In the genomic region with DNA sequence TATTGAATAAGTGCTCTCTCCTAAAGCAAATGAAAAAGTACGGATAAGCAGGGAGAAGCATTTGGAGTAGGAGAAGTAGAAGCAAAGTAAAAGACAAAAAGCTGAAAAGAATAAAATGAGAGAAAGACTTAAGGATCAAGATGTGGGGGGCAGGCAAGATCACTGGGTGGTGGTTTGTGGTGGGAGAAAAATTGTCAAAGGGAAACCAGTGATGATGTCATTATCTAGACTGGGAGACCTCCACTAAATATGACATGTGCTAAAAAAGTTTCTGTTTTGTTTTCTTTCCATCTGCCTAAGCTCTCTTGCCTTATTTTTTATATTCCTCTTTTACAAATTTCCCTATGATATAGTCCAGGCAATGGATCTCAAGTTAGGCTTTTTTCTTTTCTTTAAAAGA, we compare ENCODE assay signal across 19 cellular contexts. TPM values are rescaled to one million over a fixed set of nuclear protein-coding genes. Genes with fewer than 3 reads are reported as not detected.
DNase-seq lines count a peak whose midpoint lies in the region; ATAC-seq, FAIRE-seq and TF ChIP-seq lines count a peak whose summit lies in the region.
"Had no signal": no experiment of that assay in that cellular context is flagged by ENCODE, and none has a peak within 500 bp of the region (broad histone marks: within the 10 kb centered on the region; RNA-seq: fewer than 3 reads in every experiment).

No MANE protein-coding gene starts in this region.

- H3K9me3 Mint-ChIP-seq in activated T-helper 2 cell treated with anti-CD3 and anti-CD28 coated beads, Interferon-gamma antibody, Interleukin-2, Interleukin-4, amounts not matched to agents 10 μg/mL and 5 μg/mL and 100 μg/mL, durations not matched to agents 14 hours and 24 hours and 36 hours, result no peaks in the 10 kb centered on the region
- H3K9me3 Mint-ChIP-seq: nephron progenitor cell had no signal

- in situ Hi-C loops in HepG2 (cut with HindIII; ENCODE audit: extremely low pct_ligation_motif_present, low pct_unique_long_range_greater_than_20kb), result no loop called here

- H3K4me1 Mint-ChIP-seq in activated T-helper 2 cell treated with anti-CD3 and anti-CD28 coated beads, Interferon-gamma antibody, Interleukin-2, Interleukin-4, amounts not matched to agents 10 μg/mL and 5 μg/mL and 100 μg/mL, durations not matched to agents 14 hours and 24 hours and 36 hours (ENCODE audit: low read depth), result peaks cover 32% of the 10 kb centered on the region
- H3K4me1 Mint-ChIP-seq: nephron progenitor cell had no signal

- H3K27ac Mint-ChIP-seq in activated T-helper 2 cell treated with anti-CD3 and anti-CD28 coated beads, Interferon-gamma antibody, Interleukin-2, Interleukin-4, amounts not matched to agents 10 μg/mL and 5 μg/mL and 100 μg/mL, durations not matched to agents 14 hours and 24 hours and 36 hours, result peak overlapping the region; percentile 40

- H3K27ac ChIP-seq in HepG2 (ENCODE audit: extremely low read length, insufficient read depth, low read length), result no peak overlapping the region
- no peak overlapping the region for H3K27ac ChIP-seq in right lobe of liver
- no peak overlapping the region for H3K27ac ChIP-seq in spleen
- no peak overlapping the region for H3K27ac ChIP-seq in body of pancreas
- H3K27ac ChIP-seq: skin epidermis, testis had no signal

- H3K27me3 ChIP-seq in HepG2 (ENCODE audit: control insufficient read depth in 1 of 2, insufficient read depth in 2 of 2, low read length in 2 of 2), result no peaks in the 10 kb centered on the region
- no peaks in the 10 kb centered on the region for H3K27me3 ChIP-seq in right lobe of liver
- H3K27me3 ChIP-seq in spleen (replicated peaks in 1 of 7), result no peaks in the 10 kb centered on the region
- H3K27me3 ChIP-seq in body of pancreas, result no peaks in the 10 kb centered on the region
- H3K27me3 ChIP-seq: testis had no signal

- no peaks in the 10 kb centered on the region for H3K27me3 Mint-ChIP-seq in activated T-helper 2 cell treated with anti-CD3 and anti-CD28 coated beads, Interferon-gamma antibody, Interleukin-2, Interleukin-4, amounts not matched to agents 10 μg/mL and 5 μg/mL and 100 μg/mL, durations not matched to agents 14 hours and 24 hours and 36 hours (ENCODE audit: low read depth)

- no peak overlapping the region for H3K4me3 Mint-ChIP-seq in activated T-helper 2 cell treated with anti-CD3 and anti-CD28 coated beads, Interferon-gamma antibody, Interleukin-2, Interleukin-4, amounts not matched to agents 10 μg/mL and 5 μg/mL and 100 μg/mL, durations not matched to agents 14 hours and 24 hours and 36 hours (ENCODE audit: low read depth)
- H3K4me3 Mint-ChIP-seq: nephron progenitor cell had no signal

- no peaks in the 10 kb centered on the region for H4K20me1 ChIP-seq in HepG2 (ENCODE audit: insufficient read depth, low read length)

- TF ChIP-seq CTCF in HepG2 (CRISPR knock-in tag; IDR thresholded peaks at IDR 0.05), result no peak
- no peak for TF ChIP-seq CTCF in right lobe of liver (IDR thresholded peaks at IDR 0.05)
- no peak for TF ChIP-seq CTCF in spleen (IDR thresholded peaks at IDR 0.05 in 8 of 11, conservative IDR thresholded peaks at IDR 0.05 in 3 of 11)
- TF ChIP-seq CTCF in body of pancreas (IDR thresholded peaks at IDR 0.05), result no peak

- TF ChIP-seq POLR2A in HepG2 (IDR thresholded peaks at IDR 0.05; ENCODE audit: insufficient read depth in 1 of 2, low read depth in 2 of 2, low read length in 2 of 2) (no peak), right lobe of liver (IDR thresholded peaks at IDR 0.05) (no peak), spleen (IDR thresholded peaks at IDR 0.05) (no peak), body of pancreas (IDR thresholded peaks at IDR 0.05) (no peak)

- H3K79me2 ChIP-seq in HepG2 (ENCODE audit: insufficient read depth, low read length), result no peaks in the 10 kb centered on the region

- H3K4me2 ChIP-seq in HepG2 (ENCODE audit: low read depth, low read length), result no peak overlapping the region

- H3K36me3 Mint-ChIP-seq in activated T-helper 2 cell treated with anti-CD3 and anti-CD28 coated beads, Interferon-gamma antibody, Interleukin-2, Interleukin-4, amounts not matched to agents 10 μg/mL and 5 μg/mL and 100 μg/mL, durations not matched to agents 14 hours and 24 hours and 36 hours (ENCODE audit: low read depth), result peaks cover 73% of the 10 kb centered on the region

- no peak overlapping the region for H2AFZ ChIP-seq in HepG2 (ENCODE audit: low read length)

- H3K9me3 ChIP-seq in HepG2 (ENCODE audit: low read length) (no peaks in the 10 kb centered on the region), right lobe of liver (no peaks in the 10 kb centered on the region), spleen (no peaks in the 10 kb centered on the region), body of pancreas (no peaks in the 10 kb centered on the region)
- H3K9me3 ChIP-seq: testis had no signal

- ATAC-seq in HepG2, result no peak
- no peak for ATAC-seq in right lobe of liver
- peak; percentile 41 for ATAC-seq in HG02678 (IDR thresholded peaks at IDR 0.05; ENCODE audit: unreplicated experiment)
- no peak for ATAC-seq in HG02852 (IDR thresholded peaks at IDR 0.05; ENCODE audit: unreplicated experiment)
- ATAC-seq in body of pancreas, result no peak

- CTCF ChIA-PET in HepG2 (lab: Yijun Ruan, JAX; ENCODE audit: low intra/inter-chr PET ratio, low total read pairs), result no interaction called here

- BruUV-seq in HepG2 (replicated peaks; lab: Mats Ljungman, UMichigan), result no TSS peak

- DNase-seq in HepG2 (ENCODE audit: low spot score) (no peak), right lobe of liver (no peak), spleen (no peak), SKM-1 (lab: John Stamatoyannopoulos, UW; ENCODE audit: unreplicated experiment) (no peak), body of pancreas (no peak)
- DNase-seq in activated T-helper 2 cell treated with anti-CD3 and anti-CD28 coated beads, Interferon-gamma antibody, Interleukin-2, Interleukin-4, amounts not matched to agents 10 μg/mL and 5 μg/mL and 100 μg/mL, durations not matched to agents 14 hours and 24 hours and 36 hours (ENCODE audit: low spot score), result no peak
- DNase-seq: caudate nucleus; effector CD4-positive, alpha-beta T cell; MV-4-11; NCI-H1930; nephron progenitor cell; Right ventricle myocardium superior; stimulated activated CD4-positive, alpha-beta T cell treated with anti-CD3 and anti-CD28 coated beads, Interleukin-4, amount 100 ng/mL, for 4 hours; stimulated activated CD8-positive, alpha-beta memory T cell treated with anti-CD3 and anti-CD28 coated beads, Interleukin-4, amount 100 ng/mL, for 48 hours; testis had no signal

- POLR2A ChIA-PET in HepG2 (lab: Yijun Ruan, JAX), result interaction anchor here (1.0 kb wide), 1 partner anchor 32 kb away, joined by 3 read pairs; a partner anchor contains a TSS

- TF ChIP-seq RAD21 in HepG2 (CRISPR knock-in tag; IDR thresholded peaks at IDR 0.05), result no peak

- H3K4me3 ChIP-seq in HepG2 (replicated peaks in 1 of 3; ENCODE audit: insufficient read depth in 1 of 3, low read depth in 2 of 3, low read length in 3 of 3) (no peak overlapping the region), right lobe of liver (no peak overlapping the region), spleen (no peak overlapping the region), body of pancreas (no peak overlapping the region)
- H3K4me3 ChIP-seq: skin epidermis, testis had no signal

- intact Hi-C loops in HepG2 (cut with micrococcal nuclease; ENCODE audit: unreplicated experiment) (no loop called here), right lobe of liver (cut with DNase I) (no loop called here), spleen (cut with DNase I; ENCODE audit: low total_unique reads) (loop anchor here (10.0 kb wide), 1 partner anchor 523 kb away; no protein-coding TSS in a partner anchor), body of pancreas (cut with DNase I) (no loop called here)
- intact Hi-C loops in activated T-helper 2 cell treated with anti-CD3 and anti-CD28 coated beads, Interferon-gamma antibody, Interleukin-2, Interleukin-4, amounts not matched to agents 10 μg/mL and 5 μg/mL and 100 μg/mL, durations not matched to agents 14 hours and 24 hours and 36 hours (cut with micrococcal nuclease), result no loop called here

- H3K36me3 ChIP-seq in HepG2 (replicated peaks in 1 of 2; ENCODE audit: control insufficient read depth in 1 of 2, insufficient read depth in 2 of 2, low read length in 2 of 2) (peaks cover 4 to 35% of the 10 kb centered on the region in 2 experiments), right lobe of liver (peaks cover 0 to 31% (median 0%) of the 10 kb centered on the region in 4 donors), spleen (peaks cover 0 to 90% (median 31%) of the 10 kb centered on the region in 6 donors), body of pancreas (replicated peaks in 1 of 2; ENCODE audit: insufficient read depth in 1 of 2, low read depth in 2 of 2) (no peaks in the 10 kb centered on the region)

- WGBS in HepG2 (ENCODE audit: low lambda C conversion rate), result 100% methylated on average over 1 of the region's 1 CpG
- WGBS in right lobe of liver (ENCODE audit: insufficient coverage, low coverage, low lambda C conversion rate, missing lambda C conversion rate), result 90% methylated on average over 1 of the region's 1 CpG
- WGBS in spleen, 5 donors, result 87 to 97% (median 94%) methylated on average over 1 of the region's 1 CpG
- WGBS in body of pancreas, 2 donors, result 93 to 100% methylated on average over 1 of the region's 1 CpG

- H3K4me1 ChIP-seq in HepG2 (ENCODE audit: insufficient read depth, low read length) (no peaks in the 10 kb centered on the region), right lobe of liver (no peaks in the 10 kb centered on the region), spleen (no peaks in the 10 kb centered on the region), body of pancreas (no peaks in the 10 kb centered on the region)
- H3K4me1 ChIP-seq: testis had no signal

- no peak overlapping the region for H3K9ac ChIP-seq in HepG2 (ENCODE audit: insufficient read depth, low read depth, low read length)

- no peak for FAIRE-seq in HepG2 (lab: Jason Lieb, UNC)
- FAIRE-seq: islet of Langerhans had no signal

- TF ChIP-seq EP300 in HepG2 (IDR thresholded peaks at IDR 0.05; ENCODE audit: low read depth in 2 of 2, low read length in 2 of 2) (no peak), HepG2 (CRISPR knock-in tag; IDR thresholded peaks at IDR 0.05; ENCODE audit: borderline replicate concordance) (no peak)

RNA-seq across cellular contexts. Expression of a gene that starts 14.8 kb away (rescaled TPM):
- 2.3 and 2.9 TPM in 2 replicates for total RNA-seq in HepG2 (2016; rRNA removed; fragmentation: Illumina TruSeq; extraction: Trizol)
- total RNA-seq in HepG2 (2016; cell fraction: cytosol; rRNA removed; fragmentation: Illumina TruSeq; extraction: Trizol; ENCODE audit: low read depth), result 1.6 and 1.8 TPM in 2 replicates
- 2.0 and 2.5 TPM in 2 replicates for total RNA-seq in HepG2 (2016; cell fraction: insoluble cytoplasmic fraction; rRNA removed; fragmentation: Illumina TruSeq; extraction: Trizol)
- 1.9 and 2.0 TPM in 2 replicates for total RNA-seq in HepG2 (2016; cell fraction: membrane; rRNA removed; fragmentation: Illumina TruSeq; extraction: Trizol)
- 5.7 and 6.2 TPM in 2 replicates for total RNA-seq in HepG2 (2016; cell fraction: nucleus; rRNA removed; fragmentation: Illumina TruSeq; extraction: Trizol)
- polyA plus RNA-seq in HepG2 (2011; rRNA removed), result 22.2 and 25.9 TPM in 2 replicates
- polyA plus RNA-seq in HepG2 (2011; cell fraction: cytosol; rRNA removed), result 21.7 and 21.8 TPM in 2 replicates
- polyA plus RNA-seq in HepG2 (2011; cell fraction: nucleus; rRNA removed), result 16.4 and 23.7 TPM in 2 replicates
- 9.1 and 11.7 TPM in 2 replicates for polyA plus RNA-seq in HepG2 (2012)
- polyA plus RNA-seq in HepG2 (2016; cell fraction: cytosol; fragmentation: Illumina TruSeq; extraction: Trizol; ENCODE audit: low read depth), result 0.03 and 0.08 TPM in 2 replicates
- polyA plus RNA-seq in HepG2 (2016; cell fraction: insoluble cytoplasmic fraction; fragmentation: Illumina TruSeq; extraction: Trizol; ENCODE audit: low read depth), result 3.0 and 3.2 TPM in 2 replicates
- 0.23 TPM in 2 replicates for polyA plus RNA-seq in HepG2 (2016; cell fraction: membrane; fragmentation: Illumina TruSeq; extraction: Trizol; ENCODE audit: low read depth)
- polyA plus RNA-seq in HepG2 (2016; cell fraction: nucleus; fragmentation: Illumina TruSeq; extraction: Trizol; ENCODE audit: insufficient read depth, low read depth), result 2.7 and 3.2 TPM in 2 replicates
- 2.5 and 40.0 TPM in 2 replicates for polyA minus RNA-seq in HepG2 (2011; rRNA and poly(A)+ RNA removed; ENCODE audit: low replicate concordance)
- polyA minus RNA-seq in HepG2 (2011; cell fraction: cytosol; rRNA and poly(A)+ RNA removed), result 21.3 and 22.0 TPM in 2 replicates
- 70.5 and 75.7 TPM in 2 replicates for polyA minus RNA-seq in HepG2 (2011; cell fraction: nucleus; rRNA and poly(A)+ RNA removed)
- 1 to 10 TPM in 5 of 6 experiments, under 1 TPM in 1; 0.92 to 2.3 (median 1.9) TPM for total RNA-seq in right lobe of liver
- total RNA-seq in activated T-helper 2 cell treated with anti-CD3 and anti-CD28 coated beads, Interferon-gamma antibody, Interleukin-2, Interleukin-4, amounts not matched to agents 10 μg/mL and 5 μg/mL and 100 μg/mL, durations not matched to agents 14 hours and 24 hours and 36 hours, result 10.5 and 11.8 TPM in 2 replicates
- total RNA-seq in spleen, result 10 to 100 TPM; 20.8 to 43.4 (median 34.2) TPM
- polyA plus RNA-seq in spleen, result 1 to 10 TPM; 2.7 to 5.0 (median 3.0) TPM
- 1 to 10 TPM; 7.9 to 9.9 TPM for total RNA-seq in body of pancreas

RNA-seq across cellular contexts. Expression of a gene that starts 31.9 kb away (rescaled TPM):
- total RNA-seq in HepG2 (2016; rRNA removed; fragmentation: Illumina TruSeq; extraction: Trizol), result 19.7 and 23.5 TPM in 2 replicates
- 1.8 and 2.4 TPM in 2 replicates for total RNA-seq in HepG2 (2016; cell fraction: cytosol; rRNA removed; fragmentation: Illumina TruSeq; extraction: Trizol; ENCODE audit: low read depth)
- total RNA-seq in HepG2 (2016; cell fraction: insoluble cytoplasmic fraction; rRNA removed; fragmentation: Illumina TruSeq; extraction: Trizol), result 19.1 and 24.0 TPM in 2 replicates
- total RNA-seq in HepG2 (2016; cell fraction: membrane; rRNA removed; fragmentation: Illumina TruSeq; extraction: Trizol), result 4.7 and 4.9 TPM in 2 replicates
- 39.8 and 47.6 TPM in 2 replicates for total RNA-seq in HepG2 (2016; cell fraction: nucleus; rRNA removed; fragmentation: Illumina TruSeq; extraction: Trizol)
- 21.6 and 25.7 TPM in 2 replicates for polyA plus RNA-seq in HepG2 (2011; rRNA removed)
- 3.6 and 6.5 TPM in 2 replicates for polyA plus RNA-seq in HepG2 (2011; cell fraction: cytosol; rRNA removed)
- polyA plus RNA-seq in HepG2 (2011; cell fraction: nucleus; rRNA removed), result 33.4 and 54.2 TPM in 2 replicates
- polyA plus RNA-seq in HepG2 (2012), result 33.3 and 38.3 TPM in 2 replicates
- polyA plus RNA-seq in HepG2 (2016; cell fraction: cytosol; fragmentation: Illumina TruSeq; extraction: Trizol; ENCODE audit: low read depth), result 0.97 and 1.00 TPM in 2 replicates
- 29.2 and 34.9 TPM in 2 replicates for polyA plus RNA-seq in HepG2 (2016; cell fraction: insoluble cytoplasmic fraction; fragmentation: Illumina TruSeq; extraction: Trizol; ENCODE audit: low read depth)
- 2.5 and 3.9 TPM in 2 replicates for polyA plus RNA-seq in HepG2 (2016; cell fraction: membrane; fragmentation: Illumina TruSeq; extraction: Trizol; ENCODE audit: low read depth)
- 90.4 and 109 TPM in 2 replicates for polyA plus RNA-seq in HepG2 (2016; cell fraction: nucleus; fragmentation: Illumina TruSeq; extraction: Trizol; ENCODE audit: insufficient read depth, low read depth)
- polyA minus RNA-seq in HepG2 (2011; rRNA and poly(A)+ RNA removed; ENCODE audit: low replicate concordance), result 5.4 and 6.3 TPM in 2 replicates
- 9.4 and 9.6 TPM in 2 replicates for polyA minus RNA-seq in HepG2 (2011; cell fraction: cytosol; rRNA and poly(A)+ RNA removed)
- polyA minus RNA-seq in HepG2 (2011; cell fraction: nucleus; rRNA and poly(A)+ RNA removed), result 91.0 and 94.6 TPM in 2 replicates
- total RNA-seq in right lobe of liver, result 10 to 100 TPM in 3 of 6 experiments, 1 to 10 TPM in 3; 8.2 to 12.0 (median 9.6) TPM
- 35.4 and 38.6 TPM in 2 replicates for total RNA-seq in activated T-helper 2 cell treated with anti-CD3 and anti-CD28 coated beads, Interferon-gamma antibody, Interleukin-2, Interleukin-4, amounts not matched to agents 10 μg/mL and 5 μg/mL and 100 μg/mL, durations not matched to agents 14 hours and 24 hours and 36 hours
- 10 to 100 TPM; 22.4 to 59.8 (median 41.4) TPM for total RNA-seq in spleen
- polyA plus RNA-seq in spleen, result 10 to 100 TPM; 21.4 to 38.0 (median 28.9) TPM
- total RNA-seq in body of pancreas, result 10 to 100 TPM; 18.9 to 44.8 TPM

RNA-seq across cellular contexts. Expression of a gene that starts 32.0 kb away (rescaled TPM):
- total RNA-seq in HepG2 (2016; rRNA removed; fragmentation: Illumina TruSeq; extraction: Trizol), result 4.5 and 8.6 TPM in 2 replicates
- total RNA-seq in HepG2 (2016; cell fraction: cytosol; rRNA removed; fragmentation: Illumina TruSeq; extraction: Trizol; ENCODE audit: low read depth), result 0.30 and 0.71 TPM in 2 replicates
- 4.8 and 8.5 TPM in 2 replicates for total RNA-seq in HepG2 (2016; cell fraction: insoluble cytoplasmic fraction; rRNA removed; fragmentation: Illumina TruSeq; extraction: Trizol)
- total RNA-seq in HepG2 (2016; cell fraction: membrane; rRNA removed; fragmentation: Illumina TruSeq; extraction: Trizol), result 2.2 and 2.8 TPM in 2 replicates
- 5.2 and 5.4 TPM in 2 replicates for total RNA-seq in HepG2 (2016; cell fraction: nucleus; rRNA removed; fragmentation: Illumina TruSeq; extraction: Trizol)
- 2.6 and 3.2 TPM in 2 replicates for polyA plus RNA-seq in HepG2 (2011; rRNA removed)
- 1.1 and 2.2 TPM in 2 replicates for polyA plus RNA-seq in HepG2 (2011; cell fraction: cytosol; rRNA removed)
- 2.2 and 3.2 TPM in 2 replicates for polyA plus RNA-seq in HepG2 (2011; cell fraction: nucleus; rRNA removed)
- polyA plus RNA-seq in HepG2 (2012), result 4.1 and 5.4 TPM in 2 replicates
- 0.29 and 0.32 TPM in 2 replicates for polyA plus RNA-seq in HepG2 (2016; cell fraction: cytosol; fragmentation: Illumina TruSeq; extraction: Trizol; ENCODE audit: low read depth)
- 8.2 TPM in 2 replicates for polyA plus RNA-seq in HepG2 (2016; cell fraction: insoluble cytoplasmic fraction; fragmentation: Illumina TruSeq; extraction: Trizol; ENCODE audit: low read depth)
- 1.4 and 1.8 TPM in 2 replicates for polyA plus RNA-seq in HepG2 (2016; cell fraction: membrane; fragmentation: Illumina TruSeq; extraction: Trizol; ENCODE audit: low read depth)
- polyA plus RNA-seq in HepG2 (2016; cell fraction: nucleus; fragmentation: Illumina TruSeq; extraction: Trizol; ENCODE audit: insufficient read depth, low read depth), result 9.1 and 11.5 TPM in 2 replicates
- 0.62 and 0.96 TPM in 2 replicates for polyA minus RNA-seq in HepG2 (2011; rRNA and poly(A)+ RNA removed; ENCODE audit: low replicate concordance)
- 2.6 and 2.8 TPM in 2 replicates for polyA minus RNA-seq in HepG2 (2011; cell fraction: cytosol; rRNA and poly(A)+ RNA removed)
- polyA minus RNA-seq in HepG2 (2011; cell fraction: nucleus; rRNA and poly(A)+ RNA removed), result 5.4 and 6.5 TPM in 2 replicates
- 1 to 10 TPM in 5 of 6 experiments, under 1 TPM in 1; 0.86 to 2.7 (median 1.6) TPM for total RNA-seq in right lobe of liver
- 11.8 and 12.9 TPM in 2 replicates for total RNA-seq in activated T-helper 2 cell treated with anti-CD3 and anti-CD28 coated beads, Interferon-gamma antibody, Interleukin-2, Interleukin-4, amounts not matched to agents 10 μg/mL and 5 μg/mL and 100 μg/mL, durations not matched to agents 14 hours and 24 hours and 36 hours
- 10 to 100 TPM in 1 of 7 donors, 1 to 10 TPM in 6; 6.6 to 11.5 (median 8.8) TPM for total RNA-seq in spleen
- polyA plus RNA-seq in spleen, result 1 to 10 TPM; 4.3 to 6.3 (median 5.9) TPM
- 1 to 10 TPM in 1 of 2 donors, under 1 TPM in 1; 0.66 to 6.0 TPM for total RNA-seq in body of pancreas
